Comparison of ENCODE assay signal across 11 cellular contexts in the genomic region with DNA sequence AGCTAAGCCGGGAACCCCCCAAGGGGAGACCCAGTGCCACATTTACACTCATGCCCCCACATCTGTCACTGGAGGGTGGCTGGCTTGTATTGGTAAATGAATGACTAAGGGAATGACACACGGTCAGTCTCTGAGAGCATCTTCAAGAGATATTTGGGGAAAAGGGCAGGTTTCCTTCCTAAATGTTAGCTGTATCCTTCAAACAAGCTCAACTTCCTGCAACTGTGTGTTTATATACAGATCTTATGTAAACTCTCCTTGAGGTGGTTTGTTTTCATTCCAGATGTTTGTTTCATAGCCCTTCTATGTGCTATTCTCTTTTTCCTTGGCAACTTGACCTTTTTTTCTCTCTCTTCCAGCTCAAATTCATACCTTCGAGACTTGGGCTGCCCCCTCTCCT.
"Had no signal": no experiment of that assay in that cellular context is flagged by ENCODE, and none has a peak within 500 bp of the region (broad histone marks: within the 10 kb centered on the region; RNA-seq: fewer than 3 reads in every experiment).

No MANE protein-coding gene starts in this region.

- H3K4me1 ChIP-seq: pancreas had no signal

- FAIRE-seq: pancreas had no signal

- H3K36me3 ChIP-seq: gastrocnemius medialis, pancreas, stomach, thoracic aorta had no signal

- H3K27ac ChIP-seq: pancreas, skin epidermis, stomach, thoracic aorta had no signal

- DNase-seq: activated CD4-positive, alpha-beta T cell treated with anti-CD3 and anti-CD28 coated beads, Interleukin-2, amount 50 U/mL, for 1 hour; activated effector memory CD4-positive, alpha-beta T cell treated with anti-CD3 and anti-CD28 coated beads, Interleukin-2, amount 50 U/mL, for 16 hours; activated T-cell treated with anti-CD3 and anti-CD28 coated beads, Interleukin-2, amount 50 U/mL, for 1 hour; anterior cingulate cortex; dermis blood vessel endothelial cell; gastrocnemius medialis; pancreas; retina; stomach had no signal

- H3K9me3 ChIP-seq: gastrocnemius medialis, pancreas, stomach, thoracic aorta had no signal

- H3K4me3 ChIP-seq: gastrocnemius medialis, pancreas, skin epidermis, stomach, thoracic aorta had no signal
